ENCODE assay signal across 20 cellular contexts in genomic region chr15:23447107-23447500, GRCh38. TPM values are rescaled to one million over a fixed set of nuclear protein-coding genes. Genes with fewer than 3 reads are reported as not detected.
A peak's percentile ranks its signal among the peaks of the same experiment; 100 is the strongest.
DNase-seq lines count a peak whose midpoint lies in the region; ATAC-seq, FAIRE-seq and TF ChIP-seq lines count a peak whose summit lies in the region.
"Had no signal": no experiment of that assay in that cellular context is flagged by ENCODE, and none has a peak within 500 bp of the region (broad histone marks: within the 10 kb centered on the region; RNA-seq: fewer than 3 reads in every experiment).

GOLGA6L2 (minus strand) TSS chr15:23447243; CDS start chr15:23447181, 62 bp downstream.

- H3K4me1 Mint-ChIP-seq in activated naive CD8-positive, alpha-beta T cell treated with anti-CD3 and anti-CD28 coated beads for 36 hours = no peaks in the 10 kb centered on the region
- H3K4me1 Mint-ChIP-seq in activated naive CD8-positive, alpha-beta T cell treated with anti-CD3 and anti-CD28 coated beads, Interleukin-2, amount 50 U/mL, for 24 hours = no peaks in the 10 kb centered on the region
- H3K4me1 Mint-ChIP-seq: memory B cell, nephron had no signal

- H3K9me3 ChIP-seq in right atrium auricular region = no peaks in the 10 kb centered on the region
- H3K9me3 ChIP-seq: colonic mucosa had no signal

- peak; percentile 8 for DNase-seq in activated naive CD8-positive, alpha-beta T cell treated with anti-CD3 and anti-CD28 coated beads for 36 hours
- no peak for DNase-seq in activated naive CD8-positive, alpha-beta T cell treated with anti-CD3 and anti-CD28 coated beads, Interleukin-2, amount 50 U/mL, for 24 hours
- DNase-seq in H54 (ENCODE audit: insufficient read length, low spot score) (peak; percentile 54), RPMI7951 (ENCODE audit: low read depth) (peak; percentile 23), EL (no peak), right atrium auricular region (ENCODE audit: low spot score) (no peak), GM12891 (ENCODE audit: insufficient read length, low spot score) (no peak)
- DNase-seq in stimulated activated CD8-positive, alpha-beta memory T cell treated with anti-CD3 and anti-CD28 coated beads, Interleukin-4, amount 100 ng/mL, for 48 hours = peak; percentile 34
- DNase-seq: activated gamma-delta T cell treated with Interleukin-2 at 50 U/mL for 16 hours, C1 segment of cervical spinal cord, colonic mucosa, DMS79 treated with DMSO at 0.1 percent for 48 hours, glutamatergic neuron, H9, substantia nigra had no signal

- H3K4me3 Mint-ChIP-seq in activated naive CD8-positive, alpha-beta T cell treated with anti-CD3 and anti-CD28 coated beads for 36 hours = no peak within 1 kb of the TSS
- H3K4me3 Mint-ChIP-seq in activated naive CD8-positive, alpha-beta T cell treated with anti-CD3 and anti-CD28 coated beads, Interleukin-2, amount 50 U/mL, for 24 hours = no peak within 1 kb of the TSS
- H3K4me3 Mint-ChIP-seq: H9, memory B cell, nephron had no signal

- TF ChIP-seq POLR2A in H54 (IDR thresholded peaks at IDR 0.05; ENCODE audit: low read depth, low read length) (no peak), GM12891 (IDR thresholded peaks at IDR 0.05; ENCODE audit: low read depth, low read length) (no peak)

- H3K27ac ChIP-seq in right atrium auricular region = no peak within 1 kb of the TSS
- H3K27ac ChIP-seq: colonic mucosa, SK-N-MC had no signal

- no peak for TF ChIP-seq CTCF in right atrium auricular region (IDR thresholded peaks at IDR 0.05)

- H3K36me3 ChIP-seq in right atrium auricular region = no peaks in the 10 kb centered on the region
- H3K36me3 ChIP-seq: colonic mucosa had no signal

- H3K4me1 ChIP-seq in right atrium auricular region = no peaks in the 10 kb centered on the region
- H3K4me1 ChIP-seq: colonic mucosa had no signal

- H3K27me3 Mint-ChIP-seq in activated naive CD8-positive, alpha-beta T cell treated with anti-CD3 and anti-CD28 coated beads for 36 hours = peaks cover 11% of the 10 kb centered on the region
- H3K27me3 Mint-ChIP-seq in activated naive CD8-positive, alpha-beta T cell treated with anti-CD3 and anti-CD28 coated beads, Interleukin-2, amount 50 U/mL, for 24 hours = peaks cover 3% of the 10 kb centered on the region

- no peak for ATAC-seq in activated naive CD8-positive, alpha-beta T cell treated with anti-CD3 and anti-CD28 coated beads, Interleukin-2, amount 50 U/mL, for 24 hours

- no peaks in the 10 kb centered on the region for H3K36me3 Mint-ChIP-seq in activated naive CD8-positive, alpha-beta T cell treated with anti-CD3 and anti-CD28 coated beads for 36 hours
- H3K36me3 Mint-ChIP-seq in activated naive CD8-positive, alpha-beta T cell treated with anti-CD3 and anti-CD28 coated beads, Interleukin-2, amount 50 U/mL, for 24 hours (ENCODE audit: low read depth) = no peaks in the 10 kb centered on the region
- H3K36me3 Mint-ChIP-seq: memory B cell had no signal

- FAIRE-seq in H54 (lab: Jason Lieb, UNC) (peak; percentile 98), GM12891 (lab: Jason Lieb, UNC) (no peak)
- FAIRE-seq: TTC549 had no signal

- no peaks in the 10 kb centered on the region for H3K9me3 Mint-ChIP-seq in activated naive CD8-positive, alpha-beta T cell treated with anti-CD3 and anti-CD28 coated beads for 36 hours
- H3K9me3 Mint-ChIP-seq in activated naive CD8-positive, alpha-beta T cell treated with anti-CD3 and anti-CD28 coated beads, Interleukin-2, amount 50 U/mL, for 24 hours = no peaks in the 10 kb centered on the region
- H3K9me3 Mint-ChIP-seq: memory B cell had no signal

- no peak within 1 kb of the TSS for H3K27ac Mint-ChIP-seq in activated naive CD8-positive, alpha-beta T cell treated with anti-CD3 and anti-CD28 coated beads for 36 hours
- no peak within 1 kb of the TSS for H3K27ac Mint-ChIP-seq in activated naive CD8-positive, alpha-beta T cell treated with anti-CD3 and anti-CD28 coated beads, Interleukin-2, amount 50 U/mL, for 24 hours
- H3K27ac Mint-ChIP-seq: H9, memory B cell, nephron had no signal

- no peak within 1 kb of the TSS for H3K4me3 ChIP-seq in right atrium auricular region
- H3K4me3 ChIP-seq: colonic mucosa, SK-N-MC had no signal

- H3K27me3 ChIP-seq in right atrium auricular region = no peaks in the 10 kb centered on the region
- H3K27me3 ChIP-seq: colonic mucosa had no signal

TF ChIP-seq in GM12891, 5 proteins besides CTCF, POLR2A, EP300 and RAD21:
- no peak for TF ChIP-seq TAF1 (IDR thresholded peaks at IDR 0.05; ENCODE audit: low read depth, low read length)
- no peak for TF ChIP-seq SPI1 (IDR thresholded peaks at IDR 0.05; ENCODE audit: low read depth, low read length)
- no peak for TF ChIP-seq POLR2AphosphoS5 (IDR thresholded peaks at IDR 0.05; ENCODE audit: low read depth, low read length)
- no peak for TF ChIP-seq POU2F2 (IDR thresholded peaks at IDR 0.05; ENCODE audit: low read depth, low read length)
- TF ChIP-seq PAX5 (IDR thresholded peaks at IDR 0.05; ENCODE audit: insufficient read depth, low read length, severe bottlenecking) = no peak

RNA-seq across cellular contexts. Expression of gene GOLGA6L2, which starts in this region (rescaled TPM):
- not detected for total RNA-seq in activated naive CD8-positive, alpha-beta T cell treated with anti-CD3 and anti-CD28 coated beads for 36 hours
- not detected in 2 replicates for total RNA-seq in RPMI7951 (2014; rRNA removed; shearing (Covaris generic))
- not detected for total RNA-seq in right atrium auricular region
- not detected for polyA plus RNA-seq in GM12891 (2012; ENCODE audit: low read depth, missing spikeins)
- total RNA-seq: colonic mucosa, H9, pulmonary artery endothelial cell had no signal

Comparison
In these comparisons a context has a peak if more than half of its experiments do, and no peak if none do; other contexts are left out.
1. Peak in DNase-seq in activated naive CD8-positive, alpha-beta T cell treated with anti-CD3 and anti-CD28 coated beads for 36 hours; RNA of the gene not detected or under 1 TPM.
2. Peak in DNase-seq in RPMI7951; RNA of the gene not detected or under 1 TPM.
3. DNase-seq: peak in H54 (single experiment) and stimulated activated CD8-positive, alpha-beta memory T cell treated with anti-CD3 and anti-CD28 coated beads, Interleukin-4, amount 100 ng/mL, for 48 hours (single experiment); none in activated naive CD8-positive, alpha-beta T cell treated with anti-CD3 and anti-CD28 coated beads, Interleukin-2, amount 50 U/mL, for 24 hours (single experiment), EL (single experiment), right atrium auricular region (single experiment) and GM12891 (single experiment).